28 cellular contexts compared by ENCODE assay signal in genomic region chr15:35118987-35119386, GRCh38. TPM values are rescaled to one million over a fixed set of nuclear protein-coding genes. Genes with fewer than 3 reads are reported as not detected.
"Had no signal": no experiment of that assay in that cellular context is flagged by ENCODE, and none has a peak within 500 bp of the region (broad histone marks: within the 10 kb centered on the region; RNA-seq: fewer than 3 reads in every experiment).

No MANE protein-coding gene starts in this region.

- H3K27me3 ChIP-seq: dorsolateral prefrontal cortex, gastrocnemius medialis, heart right ventricle, spleen, tibial artery, upper lobe of left lung, uterus had no signal

- H3K4me3 Mint-ChIP-seq: naive B cell; nephron; stimulated activated memory B cell treated with anti-CD40 and anti-IgM and Interleukin-4, amounts not matched to agents 10 μg/mL and 1 μg/mL and 100 μg/mL, for 72 hours; stimulated activated naive CD8-positive, alpha-beta T cell treated with anti-CD3 and anti-CD28 coated beads, Interleukin-15, Interleukin-2, amounts not matched to agents 100 ng/mL and 50 ng/mL, for 24 hours had no signal

- H3K4me1 Mint-ChIP-seq: naive B cell; stimulated activated memory B cell treated with anti-CD40 and anti-IgM and Interleukin-4, amounts not matched to agents 10 μg/mL and 1 μg/mL and 100 μg/mL, for 72 hours had no signal

- H3K36me3 ChIP-seq: gastrocnemius medialis, heart right ventricle, left ventricle myocardium inferior, prostate gland, spleen, tibial artery, upper lobe of left lung, uterus had no signal

- DNase-seq: cortex of kidney; dorsolateral prefrontal cortex; effector CD8-positive, alpha-beta T cell; gastrocnemius medialis; heart right ventricle; hypothalamus; left ventricle myocardium inferior; mesenchymal stem cell; naive B cell; occipital lobe; spleen; stimulated activated CD4-positive, alpha-beta T cell treated with anti-CD3 and anti-CD28 coated beads, Interleukin-15, amount 100 ng/mL, for 24 hours; stimulated activated CD4-positive, alpha-beta T cell treated with anti-CD3 and anti-CD28 coated beads, Interleukin-1b, Interleukin-23, amount 100 ng/mL, for 48 hours; stimulated activated CD4-positive, alpha-beta T cell treated with anti-CD3 and anti-CD28 coated beads, Interleukin-4, amount 100 ng/mL, for 24 hours; tibial artery; upper lobe of left lung; uterus had no signal

- H3K4me3 ChIP-seq: dorsolateral prefrontal cortex, gastrocnemius medialis, heart right ventricle, left ventricle myocardium inferior, lung, prostate gland, spleen, tibial artery, upper lobe of left lung, uterus had no signal

- H3K9me3 Mint-ChIP-seq: stimulated activated naive CD8-positive, alpha-beta T cell treated with anti-CD3 and anti-CD28 coated beads, Interleukin-15, Interleukin-2, amounts not matched to agents 100 ng/mL and 50 ng/mL, for 24 hours had no signal

- H3K27me3 Mint-ChIP-seq: naive B cell; stimulated activated memory B cell treated with anti-CD40 and anti-IgM and Interleukin-4, amounts not matched to agents 10 μg/mL and 1 μg/mL and 100 μg/mL, for 72 hours; stimulated activated naive CD8-positive, alpha-beta T cell treated with anti-CD3 and anti-CD28 coated beads, Interleukin-15, Interleukin-2, amounts not matched to agents 100 ng/mL and 50 ng/mL, for 24 hours had no signal

- H3K4me1 ChIP-seq: gastrocnemius medialis, heart right ventricle, left ventricle myocardium inferior, parathyroid adenoma, spleen, tibial artery, upper lobe of left lung, uterus had no signal

- H3K27ac Mint-ChIP-seq: naive B cell; stimulated activated memory B cell treated with anti-CD40 and anti-IgM and Interleukin-4, amounts not matched to agents 10 μg/mL and 1 μg/mL and 100 μg/mL, for 72 hours; stimulated activated naive CD8-positive, alpha-beta T cell treated with anti-CD3 and anti-CD28 coated beads, Interleukin-15, Interleukin-2, amounts not matched to agents 100 ng/mL and 50 ng/mL, for 24 hours had no signal

- H3K27ac ChIP-seq: dorsolateral prefrontal cortex, gastrocnemius medialis, heart right ventricle, left ventricle myocardium inferior, parathyroid adenoma, prostate gland, spleen, tibial artery, upper lobe of left lung, uterus had no signal

- FAIRE-seq: endometrium, keratinocyte had no signal

- H3K9me3 ChIP-seq: gastrocnemius medialis, heart right ventricle, left ventricle myocardium inferior, prostate gland, spleen, tibial artery, upper lobe of left lung, uterus had no signal

RNA-seq across cellular contexts. Expression of gene NANOGP8, which starts 33.9 kb away (rescaled TPM):
- total RNA-seq: fibroblast of lung, gastrocnemius medialis, left ventricle myocardium inferior, occipital lobe, renal cortical epithelial cell, skeletal muscle tissue had no signal
- polyA plus RNA-seq: fibroblast of lung, heart right ventricle, keratinocyte, lung, spleen had no signal
